ENCODE assay signal across 28 cellular contexts in the genomic region with DNA sequence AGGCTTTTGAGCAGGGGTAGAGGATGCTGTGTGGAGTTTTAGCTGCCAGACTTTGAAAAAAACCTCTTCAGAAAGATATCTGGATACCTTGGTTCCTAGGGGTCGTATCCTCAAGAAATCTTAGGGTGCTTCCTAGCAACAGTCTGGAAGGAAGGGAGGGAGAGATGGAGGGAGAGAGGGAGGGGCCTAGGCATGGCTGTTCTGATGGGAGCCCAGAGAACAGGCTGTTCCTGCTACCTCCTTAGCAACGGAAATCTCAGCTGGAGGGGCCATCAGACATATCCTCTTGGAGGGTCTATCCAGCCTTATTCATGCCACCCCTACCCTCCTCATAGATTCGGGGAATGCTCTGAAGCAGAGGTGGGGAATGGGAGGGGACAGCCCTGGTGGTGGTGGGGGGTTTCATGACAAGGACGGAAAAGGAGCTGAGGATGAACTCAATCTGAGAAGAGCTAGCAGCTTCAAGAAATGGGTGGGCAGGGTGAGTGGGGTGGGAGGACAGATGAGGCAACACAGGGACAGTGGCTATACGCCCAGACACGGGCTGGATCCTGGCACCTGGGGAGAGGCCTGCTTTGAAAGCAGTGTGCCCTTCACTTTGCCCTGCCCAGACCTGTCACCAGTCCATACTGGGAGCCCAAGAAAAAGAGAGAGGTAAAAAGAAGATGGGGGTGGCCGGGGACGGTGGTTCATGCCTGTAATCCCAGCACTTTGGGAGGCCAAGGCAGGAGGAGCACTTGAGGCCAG. TPM values are rescaled to one million over a fixed set of nuclear protein-coding genes. Genes with fewer than 3 reads are reported as not detected.
DNase-seq lines count a peak whose midpoint lies in the region; ATAC-seq, FAIRE-seq and TF ChIP-seq lines count a peak whose summit lies in the region.
"Had no signal": no experiment of that assay in that cellular context is flagged by ENCODE, and none has a peak within 500 bp of the region (broad histone marks: within the 10 kb centered on the region; RNA-seq: fewer than 3 reads in every experiment).

No MANE protein-coding gene starts in this region.

- no peak overlapping the region for H3K23ac ChIP-seq in H1 (ENCODE audit: insufficient read length)

- H2BK12ac ChIP-seq in H1 (ENCODE audit: low read depth, low read length) = peak overlapping the region; percentile 75; the same call in 1 of the 2 replicates

- H2AFZ ChIP-seq in H1 (ENCODE audit: low read length) = no peak overlapping the region
- H2AFZ ChIP-seq: hepatocyte had no signal

- intact Hi-C loops in left ventricle myocardium inferior (cut with micrococcal nuclease) = no loop called here
- intact Hi-C loops in left ventricle myocardium superior (cut with micrococcal nuclease) = loop anchor here (5.0 kb wide), 1 partner anchor 52 kb away; no protein-coding TSS in a partner anchor
- intact Hi-C loops in upper lobe of right lung (cut with DNase I) = no loop called here
- intact Hi-C loops in right lobe of liver (cut with DNase I) = loop anchor here in 1 of 2 donors (10.0 kb wide), 1 partner anchor 115 kb away; the partner anchor contains the start of gene RAPGEFL1

- H3K27ac ChIP-seq in left ventricle myocardium inferior (replicated peaks) = peak overlapping the region; percentile 84
- H3K27ac ChIP-seq in H1 (ENCODE audit: low read depth, low read length) = no peak overlapping the region
- peak overlapping the region; percentile 49 for H3K27ac ChIP-seq in rectal smooth muscle tissue (ENCODE audit: low read depth, low read length)
- peak overlapping the region; percentile 42 for H3K27ac ChIP-seq in upper lobe of right lung
- no peak overlapping the region for H3K27ac ChIP-seq in right lobe of liver
- H3K27ac ChIP-seq: foreskin keratinocyte, hepatocyte had no signal

- H3K9me3 ChIP-seq in left ventricle myocardium inferior (replicated peaks) (no peaks in the 10 kb centered on the region), H1 (ENCODE audit: insufficient read depth in 2 of 2, low read depth in 1 of 2, low read length in 1 of 2) (no peaks in the 10 kb centered on the region), upper lobe of right lung (no peaks in the 10 kb centered on the region), right lobe of liver (no peaks in the 10 kb centered on the region)

- no peak overlapping the region; a peak in 1 of 4 replicates for H3K4me2 ChIP-seq in H1 (ENCODE audit: insufficient read depth in 1 of 2, low read depth in 2 of 2, low read length in 2 of 2)
- H3K4me2 ChIP-seq: hepatocyte had no signal

- no peak overlapping the region for H3K18ac ChIP-seq in H1 (ENCODE audit: extremely low read depth, low read length)

- POLR2A ChIA-PET in H1 (lab: Charles Lee; ENCODE audit: partially characterized antibody) = interaction anchor here (1.3 to 1.4 kb wide), 5 partner anchors 9 to 41 kb away, joined by 3 to 4 read pairs (median 3); no protein-coding TSS in a partner anchor

- no peak overlapping the region for H2BK15ac ChIP-seq in H1 (ENCODE audit: low read length)

- CTCF ChIA-PET in H1 (lab: Charles Lee; ENCODE audit: partially characterized antibody) = interaction anchor here (0.6 to 38.4 kb wide), 9 partner anchors 17 to 110 kb away, joined by 3 to 876 read pairs (median 5); partner anchors contain the start of gene CSF3

- DNase-seq in left ventricle myocardium inferior = no peak
- no peak for DNase-seq in left ventricle myocardium superior
- DNase-seq in H1 (ENCODE audit: low read depth in 1 of 2, low spot score in 2 of 2) = no peak
- no peak for DNase-seq in upper lobe of right lung
- no peak for DNase-seq in KBM-7
- DNase-seq in NOMO-1 (lab: John Stamatoyannopoulos, UW; ENCODE audit: unreplicated experiment in 2 of 2) = no peak
- DNase-seq in right lobe of liver = no peak
- DNase-seq: activated CD4-positive, alpha-beta T cell treated with anti-CD3 and anti-CD28 coated beads, Interleukin-2, amount 50 U/mL, for 48 hours; activated naive CD4-positive, alpha-beta T cell treated with anti-CD3 and anti-CD28 coated beads, Interleukin-2, amount 50 U/mL, for 16 hours; CD8-positive, alpha-beta T cell; foreskin keratinocyte; naive thymus-derived CD4-positive, alpha-beta T cell; NCI-H1417 treated with DMSO at 0.1 percent for 48 hours; NCI-H2081 treated with DMSO at 0.1 percent for 48 hours; NCI-H774; RPMI8226 had no signal

- peaks cover 6% of the 10 kb centered on the region; the same call in 1 of the 2 replicates for H3K23me2 ChIP-seq in H1 (ENCODE audit: low read depth, low read length)

- H4K20me1 ChIP-seq in H1 (replicated peaks in 1 of 2; ENCODE audit: control insufficient read depth in 1 of 2, insufficient read depth in 2 of 2, low read length in 2 of 2) = peaks cover 0 to 9% of the 10 kb centered on the region in 2 experiments

- H2BK5ac ChIP-seq in H1 (ENCODE audit: low read depth, low read length) = peak overlapping the region; percentile 39; the same call in 1 of the 2 replicates

- peaks cover 58% of the 10 kb centered on the region for H3K4me1 ChIP-seq in left ventricle myocardium inferior
- peaks cover 17 to 33% (median 23%) of the 10 kb centered on the region in 4 experiments for H3K4me1 ChIP-seq in H1 (replicated peaks in 1 of 4; ENCODE audit: control insufficient read depth in 3 of 4, insufficient read depth in 4 of 4, low read length in 3 of 4)
- peaks cover 11% of the 10 kb centered on the region for H3K4me1 ChIP-seq in rectal smooth muscle tissue (ENCODE audit: control insufficient read depth, insufficient read depth, low read length)
- peaks cover 16% of the 10 kb centered on the region for H3K4me1 ChIP-seq in upper lobe of right lung
- H3K4me1 ChIP-seq in right lobe of liver = peaks cover 0 to 7% (median 3%) of the 10 kb centered on the region in 4 donors

- H4K5ac ChIP-seq in H1 (ENCODE audit: insufficient read length, low read depth, low read length) = no peak overlapping the region

- ATAC-seq in left ventricle myocardium superior = no peak
- ATAC-seq in upper lobe of right lung = no peak
- ATAC-seq in right lobe of liver = no peak
- ATAC-seq: activated CD4-positive, CD25-positive, alpha-beta regulatory T cell treated with anti-CD3 and anti-CD28 coated beads, Interleukin-2, amount 50 U/mL, for 24 hours; CD8-positive, alpha-beta T cell; esophagus mucosa; foreskin keratinocyte; naive thymus-derived CD4-positive, alpha-beta T cell had no signal

- no peaks in the 10 kb centered on the region for H3K27me3 ChIP-seq in left ventricle myocardium inferior (ENCODE audit: low read depth)
- peaks cover 0 to 14% (median 10%) of the 10 kb centered on the region in 4 experiments; a peak in 6 of 7 replicates for H3K27me3 ChIP-seq in H1 (replicated peaks in 1 of 4; ENCODE audit: control insufficient read depth in 3 of 4, extremely low read depth in 1 of 4, insufficient read depth in 3 of 4, low read length in 3 of 4)
- H3K27me3 ChIP-seq in rectal smooth muscle tissue (ENCODE audit: control insufficient read depth, insufficient read depth, low read length) = no peaks in the 10 kb centered on the region
- no peaks in the 10 kb centered on the region for H3K27me3 ChIP-seq in upper lobe of right lung
- H3K27me3 ChIP-seq in right lobe of liver = no peaks in the 10 kb centered on the region
- H3K27me3 ChIP-seq: hepatocyte had no signal

- FAIRE-seq in H1 (lab: Jason Lieb, UNC) = no peak
- FAIRE-seq: A204.1, bronchial epithelial cell, H54, TTC549 had no signal

- H3K56ac ChIP-seq in H1 (replicated peaks; ENCODE audit: insufficient read length, low read depth, low read length) = no peak overlapping the region

- TF ChIP-seq POLR2A in H1 (IDR thresholded peaks at IDR 0.05; ENCODE audit: control extremely low read depth in 1 of 2, low read depth in 2 of 2, low read length in 2 of 2) (no peak), right lobe of liver (IDR thresholded peaks at IDR 0.05) (no peak)

- H2AK5ac ChIP-seq in H1 (ENCODE audit: low read depth, low read length) = no peak overlapping the region

- TF ChIP-seq CTCF in left ventricle myocardium inferior (IDR thresholded peaks at IDR 0.05; ENCODE audit: borderline replicate concordance) (no peak), H1 (IDR thresholded peaks at IDR 0.05; ENCODE audit: control extremely low read depth in 1 of 3, insufficient read depth in 1 of 3, low read depth in 1 of 3, low read length in 3 of 3) (no peak), upper lobe of right lung (IDR thresholded peaks at IDR 0.05) (no peak), right lobe of liver (IDR thresholded peaks at IDR 0.05) (no peak)

- no peak overlapping the region for H4K8ac ChIP-seq in H1 (ENCODE audit: extremely low read depth, insufficient read depth, low read length)

- no peaks in the 10 kb centered on the region for H3K79me2 ChIP-seq in H1 (ENCODE audit: control insufficient read depth in 1 of 2, insufficient read depth in 2 of 2, low read length in 2 of 2)

- no peak overlapping the region for H2BK20ac ChIP-seq in H1 (ENCODE audit: low read length)

- H3K9ac ChIP-seq in H1 (replicated peaks in 1 of 4; ENCODE audit: extremely low read depth in 1 of 4, low read depth in 3 of 4, low read length in 3 of 4) (no peak overlapping the region), rectal smooth muscle tissue (ENCODE audit: low read length) (no peak overlapping the region)

- no peak for TF ChIP-seq RAD21 in H1 (IDR thresholded peaks at IDR 0.05 in 1 of 2, conservative IDR thresholded peaks at IDR 0.05 in 1 of 2; ENCODE audit: low read depth in 2 of 2, low read length in 2 of 2)

- no peak overlapping the region for H3K14ac ChIP-seq in H1 (ENCODE audit: insufficient read length)

- H3K79me1 ChIP-seq in H1 (ENCODE audit: low read depth, low read length) = no peaks in the 10 kb centered on the region

- H3K4me3 ChIP-seq in left ventricle myocardium inferior = no peak overlapping the region
- H3K4me3 ChIP-seq in H1 (ENCODE audit: extremely low read depth in 1 of 4, insufficient read depth in 2 of 4, low read depth in 3 of 4, low read length in 4 of 4) = no peak overlapping the region
- H3K4me3 ChIP-seq in rectal smooth muscle tissue (ENCODE audit: low read length) = no peak overlapping the region
- H3K4me3 ChIP-seq in upper lobe of right lung = no peak overlapping the region
- no peak overlapping the region for H3K4me3 ChIP-seq in right lobe of liver
- H3K4me3 ChIP-seq: coronary artery, hepatocyte had no signal

- H3K4ac ChIP-seq in H1 (replicated peaks; ENCODE audit: insufficient read length, low read depth, low read length) = no peak overlapping the region

- H2BK120ac ChIP-seq in H1 (replicated peaks; ENCODE audit: low read depth, low read length) = no peak overlapping the region

- in situ Hi-C loops in KBM-7 (cut with MboI; ENCODE audit: low pct_unique_long_range_greater_than_20kb, low sequenced_read_pairs) = no loop called here

- no peak for TF ChIP-seq EP300 in H1 (IDR thresholded peaks at IDR 0.05; ENCODE audit: borderline replicate concordance in 1 of 2, low read depth in 2 of 2, low read length in 2 of 2)

- H4K91ac ChIP-seq in H1 (replicated peaks; ENCODE audit: insufficient read length, low read length) = no peak overlapping the region

- WGBS in H1 (ENCODE audit: extremely low coverage in 1 of 2, insufficient coverage in 1 of 2, insufficient read length in 1 of 2, insufficient replicate concordance in 2 of 2, low coverage in 1 of 2, low lambda C conversion rate in 2 of 2, missing lambda C conversion rate in 1 of 2), 2 experiments = 75% methylated on average over 8 of the region's 8 CpGs; no CpG with 5 or more reads in 1 of the 2 experiments
- WGBS in right lobe of liver (ENCODE audit: insufficient coverage, low coverage, low lambda C conversion rate, missing lambda C conversion rate) = 63% methylated on average over 7 of the region's 8 CpGs

- H3K36me3 ChIP-seq in left ventricle myocardium inferior (no peaks in the 10 kb centered on the region), H1 (ENCODE audit: control insufficient read depth in 2 of 4, insufficient read depth in 4 of 4, low read length in 3 of 4) (no peaks in the 10 kb centered on the region), rectal smooth muscle tissue (ENCODE audit: control insufficient read depth, insufficient read depth, low read length) (peaks cover 4% of the 10 kb centered on the region), upper lobe of right lung (no peaks in the 10 kb centered on the region), right lobe of liver (no peaks in the 10 kb centered on the region)

RNA-seq across cellular contexts. Expression of gene THRA, which starts 2.9 kb away (rescaled TPM):
- total RNA-seq in left ventricle myocardium inferior = 78.3 TPM
- 98.1 TPM for total RNA-seq in left ventricle myocardium superior
- 10.2 and 11.8 TPM in 2 replicates for total RNA-seq in H1 (2021; fragmentation: NEBNext Ultra II Directional; extraction: Animal tissue kit (Norgen Biotek cat#: 25700))
- polyA plus RNA-seq in H1 (2011; rRNA removed) = 6.4 and 8.2 TPM in 2 replicates
- 7.4 TPM for polyA plus RNA-seq in H1 (2011; cell fraction: cytosol; rRNA removed)
- 13.1 TPM for polyA plus RNA-seq in H1 (2011; cell fraction: nucleus; rRNA removed)
- polyA plus RNA-seq in H1 (2012, experiment 1 of 2) = 7.9 to 11.1 TPM (median 10.1 TPM) in 4 replicates
- 7.6 TPM for polyA plus RNA-seq in H1 (2012, experiment 2 of 2)
- polyA plus RNA-seq in H1 (2013, experiment 1 of 2) = 5.0 TPM
- 4.5 TPM for polyA plus RNA-seq in H1 (2013, experiment 2 of 2)
- 8.4 and 11.6 TPM in 2 replicates for polyA minus RNA-seq in H1 (2011; rRNA and poly(A)+ RNA removed)
- polyA minus RNA-seq in H1 (2011; cell fraction: cytosol; rRNA and poly(A)+ RNA removed) = 6.2 TPM
- polyA minus RNA-seq in H1 (2011; cell fraction: nucleus; rRNA and poly(A)+ RNA removed) = 4.3 TPM
- total RNA-seq in upper lobe of right lung = 55.6 TPM
- total RNA-seq in right lobe of liver = 1 to 10 TPM; 3.7 to 9.4 (median 7.7) TPM

RNA-seq across cellular contexts. Expression of gene MED24, which starts 5.7 kb away (rescaled TPM):
- total RNA-seq in left ventricle myocardium inferior (58.2 TPM), left ventricle myocardium superior (56.9 TPM), upper lobe of right lung (81.3 TPM), right lobe of liver (10 to 100 TPM; 29.0 to 38.2 (median 35.9) TPM)
- 81.7 and 90.6 TPM in 2 replicates for total RNA-seq in H1 (2021; fragmentation: NEBNext Ultra II Directional; extraction: Animal tissue kit (Norgen Biotek cat#: 25700))
- polyA plus RNA-seq in H1 (2011; rRNA removed) = 92.7 and 120 TPM in 2 replicates
- 91.0 TPM for polyA plus RNA-seq in H1 (2011; cell fraction: cytosol; rRNA removed)
- polyA plus RNA-seq in H1 (2011; cell fraction: nucleus; rRNA removed) = 355 TPM
- polyA plus RNA-seq in H1 (2012, experiment 1 of 2) = 73.6 to 99.4 TPM (median 93.5 TPM) in 4 replicates
- 83.6 TPM for polyA plus RNA-seq in H1 (2012, experiment 2 of 2)
- polyA plus RNA-seq in H1 (2013, experiment 1 of 2) = 42.8 TPM
- polyA plus RNA-seq in H1 (2013, experiment 2 of 2) = 41.6 TPM
- 126 and 205 TPM in 2 replicates for polyA minus RNA-seq in H1 (2011; rRNA and poly(A)+ RNA removed)
- 93.1 TPM for polyA minus RNA-seq in H1 (2011; cell fraction: cytosol; rRNA and poly(A)+ RNA removed)
- polyA minus RNA-seq in H1 (2011; cell fraction: nucleus; rRNA and poly(A)+ RNA removed) = 141 TPM

RNA-seq across cellular contexts. Expression of gene NR1D1, which starts 40.5 kb away (rescaled TPM):
- 19.1 TPM for total RNA-seq in left ventricle myocardium inferior
- total RNA-seq in left ventricle myocardium superior = 21.5 TPM
- total RNA-seq in H1 (2021; fragmentation: NEBNext Ultra II Directional; extraction: Animal tissue kit (Norgen Biotek cat#: 25700)) = 4.3 and 4.6 TPM in 2 replicates
- polyA plus RNA-seq in H1 (2011; rRNA removed) = 1.5 and 3.4 TPM in 2 replicates
- 0.79 TPM for polyA plus RNA-seq in H1 (2011; cell fraction: cytosol; rRNA removed)
- 4.7 TPM for polyA plus RNA-seq in H1 (2011; cell fraction: nucleus; rRNA removed)
- polyA plus RNA-seq in H1 (2012, experiment 1 of 2) = 5.4 to 7.1 TPM (median 6.1 TPM) in 4 replicates
- polyA plus RNA-seq in H1 (2012, experiment 2 of 2) = 6.5 TPM
- 3.1 TPM for polyA plus RNA-seq in H1 (2013, experiment 1 of 2)
- 3.0 TPM for polyA plus RNA-seq in H1 (2013, experiment 2 of 2)
- polyA minus RNA-seq in H1 (2011; rRNA and poly(A)+ RNA removed) = 1.4 and 2.9 TPM in 2 replicates
- 2.5 TPM for polyA minus RNA-seq in H1 (2011; cell fraction: cytosol; rRNA and poly(A)+ RNA removed)
- 2.7 TPM for polyA minus RNA-seq in H1 (2011; cell fraction: nucleus; rRNA and poly(A)+ RNA removed)
- 24.9 TPM for total RNA-seq in upper lobe of right lung
- total RNA-seq in right lobe of liver = 10 to 100 TPM in 4 of 6 experiments, 1 to 10 TPM in 2; 6.9 to 29.8 (median 16.0) TPM

RNA-seq across cellular contexts. Expression of gene CSF3, which starts 44.7 kb away (rescaled TPM):
- total RNA-seq in left ventricle myocardium inferior (not detected), left ventricle myocardium superior (not detected), upper lobe of right lung (1.2 TPM), right lobe of liver (under 1 TPM in 1 of 6 experiments, not detected in 5; 0.31 TPM)
- not detected in 2 replicates for total RNA-seq in H1 (2021; fragmentation: NEBNext Ultra II Directional; extraction: Animal tissue kit (Norgen Biotek cat#: 25700))
- polyA plus RNA-seq in H1 (2011; rRNA removed) = 0.03 TPM in 1 of 2 replicates, not detected in the other
- 0.06 TPM for polyA plus RNA-seq in H1 (2011; cell fraction: cytosol; rRNA removed)
- not detected for polyA plus RNA-seq in H1 (2011; cell fraction: nucleus; rRNA removed)
- polyA plus RNA-seq in H1 (2012, experiment 1 of 2) = not detected in 4 replicates
- polyA plus RNA-seq in H1 (2012, experiment 2 of 2) = not detected
- not detected for polyA plus RNA-seq in H1 (2013, experiment 1 of 2)
- not detected for polyA plus RNA-seq in H1 (2013, experiment 2 of 2)
- polyA minus RNA-seq in H1 (2011; rRNA and poly(A)+ RNA removed) = not detected in 2 replicates
- not detected for polyA minus RNA-seq in H1 (2011; cell fraction: cytosol; rRNA and poly(A)+ RNA removed)
- polyA minus RNA-seq in H1 (2011; cell fraction: nucleus; rRNA and poly(A)+ RNA removed) = not detected
- total RNA-seq: CD8-positive, alpha-beta T cell; hepatocyte; naive thymus-derived CD4-positive, alpha-beta T cell; osteocyte; renal cortical epithelial cell; T-helper 1 cell treated with Interleukin-12 subunit alpha and Interleukin-12 subunit beta and Interleukin-4 antibody, amounts not matched to agents 30 ng/mL and 1 ng/mL, for 36 hours had no signal
- polyA plus RNA-seq: naive thymus-derived CD4-positive, alpha-beta T cell had no signal

Comparison
In these comparisons a context has a peak if more than half of its experiments do, and no peak if none do; other contexts are left out.
1. H3K27ac ChIP-seq: peak in left ventricle myocardium inferior (single experiment), rectal smooth muscle tissue (single experiment) and upper lobe of right lung (single experiment); none in H1 (single experiment) and right lobe of liver (0 of 3).